Comparison of ENCODE assay signal across 1 cellular context in genomic region chr3:53159415-53160135, GRCh38.
TF ChIP-seq lines count a peak whose summit lies in the region.

No MANE protein-coding gene starts in this region.

TF ChIP-seq in HepG2, 621 proteins besides CTCF, POLR2A, EP300 and RAD21 (continued from another document and continues in another):
- TF ChIP-seq KDM5B (CRISPR knock-in tag; IDR thresholded peaks at IDR 0.05; ENCODE audit: borderline replicate concordance) (no peak; the same call in 1 of the 2 replicates), ZFX (CRISPR knock-in tag; IDR thresholded peaks at IDR 0.05; ENCODE audit: low read depth) (peak; percentile 32; the same call in 1 of the 2 replicates), TAF1 (CRISPR knock-in tag; IDR thresholded peaks at IDR 0.05) (peak; percentile 39; the same call in 1 of the 2 replicates), DNMT3B (CRISPR knock-in tag; conservative IDR thresholded peaks at IDR 0.05) (0 out of 2 replicates have a peak, but pooled peaks have one; percentile 74), CBX5 (CRISPR knock-in tag; IDR thresholded peaks at IDR 0.05; ENCODE audit: borderline replicate concordance) (no peak), ZNF75D (CRISPR knock-in tag; IDR thresholded peaks at IDR 0.05; ENCODE audit: borderline replicate concordance) (no peak), SIX4 (CRISPR knock-in tag; IDR thresholded peaks at IDR 0.05) (peak; percentile 98), ZNF746 (CRISPR knock-in tag; IDR thresholded peaks at IDR 0.05) (peak; percentile 79), HOMEZ (CRISPR knock-in tag; IDR thresholded peaks at IDR 0.05; ENCODE audit: low read depth) (no peak), ZNF674 (CRISPR knock-in tag; IDR thresholded peaks at IDR 0.05; ENCODE audit: low read depth) (no peak), ZSCAN25 (CRISPR knock-in tag; IDR thresholded peaks at IDR 0.05) (no peak), ZBTB1 (CRISPR knock-in tag; IDR thresholded peaks at IDR 0.05; ENCODE audit: borderline replicate concordance) (no peak), DRAP1 (CRISPR knock-in tag; IDR thresholded peaks at IDR 0.05) (peak; percentile 77), SOX5 (CRISPR knock-in tag; IDR thresholded peaks at IDR 0.05; ENCODE audit: borderline replicate concordance) (peak; percentile 75), ZNF224 (CRISPR knock-in tag; IDR thresholded peaks at IDR 0.05) (no peak), EZH2 (conservative IDR thresholded peaks at IDR 0.05; ENCODE audit: low read depth, low read length) (no peak), ERF (CRISPR knock-in tag; IDR thresholded peaks at IDR 0.05) (0 out of 2 replicates have a peak, but pooled peaks have one; percentile 40), SALL1 (CRISPR knock-in tag; IDR thresholded peaks at IDR 0.05) (peak; percentile 36), MTA3 (CRISPR knock-in tag; IDR thresholded peaks at IDR 0.05) (no peak), KDM4B (CRISPR knock-in tag; IDR thresholded peaks at IDR 0.05) (no peak), XRCC5 (optimal IDR thresholded peaks at IDR 0.05; ENCODE audit: low read length) (no peak), SIX1 (CRISPR knock-in tag; IDR thresholded peaks at IDR 0.05; ENCODE audit: borderline replicate concordance) (peak; percentile 98), ZNF773 (CRISPR knock-in tag; IDR thresholded peaks at IDR 0.05; ENCODE audit: borderline replicate concordance) (no peak), JUN (CRISPR knock-in tag; IDR thresholded peaks at IDR 0.05) (no peak), ZBTB34 (CRISPR knock-in tag; IDR thresholded peaks at IDR 0.05) (peak; percentile 21; the same call in 1 of the 2 replicates), TSC22D2 (CRISPR knock-in tag; IDR thresholded peaks at IDR 0.05; ENCODE audit: borderline replicate concordance) (no peak), KLF15 (CRISPR knock-in tag; IDR thresholded peaks at IDR 0.05; ENCODE audit: borderline replicate concordance) (no peak), HNF4G (IDR thresholded peaks at IDR 0.05; ENCODE audit: borderline replicate concordance, low read depth, low read length) (peak; percentile 95), HNF4G (CRISPR knock-in tag; IDR thresholded peaks at IDR 0.05; ENCODE audit: borderline replicate concordance, low read depth) (peak; percentile 94), GFI1 (CRISPR knock-in tag; IDR thresholded peaks at IDR 0.05; ENCODE audit: borderline replicate concordance) (no peak), U2AF2 (IDR thresholded peaks at IDR 0.05; ENCODE audit: low read depth, low read length) (0 out of 2 replicates have a peak, but pooled peaks have one; percentile 31), ZNF263 (CRISPR knock-in tag; IDR thresholded peaks at IDR 0.05) (peak; percentile 98), ZKSCAN1 (IDR thresholded peaks at IDR 0.05; ENCODE audit: low read length) (no peak), KAT2B (IDR thresholded peaks at IDR 0.05; ENCODE audit: borderline replicate concordance, low read depth, low read length) (no peak), MED1 (CRISPR knock-in tag; IDR thresholded peaks at IDR 0.05) (peak; percentile 71; the same call in 1 of the 2 replicates), NBN (conservative IDR thresholded peaks at IDR 0.05) (no peak), ZNF275 (CRISPR knock-in tag; IDR thresholded peaks at IDR 0.05; ENCODE audit: borderline replicate concordance) (no peak), SMAD3 (CRISPR knock-in tag; IDR thresholded peaks at IDR 0.05) (0 out of 2 replicates have a peak, but pooled peaks have one; percentile 15), FOXK2 (IDR thresholded peaks at IDR 0.05) (peak; percentile 90), ZNF792 (CRISPR knock-in tag; IDR thresholded peaks at IDR 0.05) (no peak), PPARG (CRISPR knock-in tag; conservative IDR thresholded peaks at IDR 0.05) (peak; percentile 83), ZNF432 (CRISPR knock-in tag; IDR thresholded peaks at IDR 0.05; ENCODE audit: borderline replicate concordance) (no peak), ATM (IDR thresholded peaks at IDR 0.05; ENCODE audit: borderline replicate concordance) (no peak), AGO1 (IDR thresholded peaks at IDR 0.05; ENCODE audit: low read depth, low read length, poor library complexity, severe bottlenecking) (no peak), HDAC2 (CRISPR knock-in tag; IDR thresholded peaks at IDR 0.05) (peak; percentile 62; the same call in 1 of the 2 replicates), ZFYVE20 (CRISPR knock-in tag; IDR thresholded peaks at IDR 0.05; ENCODE audit: borderline replicate concordance, low read depth) (no peak), SKI (IDR thresholded peaks at IDR 0.05; ENCODE audit: partially characterized antibody) (peak; percentile 45), ZNF558 (CRISPR knock-in tag; IDR thresholded peaks at IDR 0.05; ENCODE audit: borderline replicate concordance) (no peak), ZFP90 (CRISPR knock-in tag; IDR thresholded peaks at IDR 0.05; ENCODE audit: borderline replicate concordance) (no peak), ZNF382 (CRISPR knock-in tag; IDR thresholded peaks at IDR 0.05; ENCODE audit: borderline replicate concordance) (no peak), SP1 (IDR thresholded peaks at IDR 0.05) (no peak), SP1 (CRISPR knock-in tag; IDR thresholded peaks at IDR 0.05) (no peak), RFXAP (CRISPR knock-in tag; IDR thresholded peaks at IDR 0.05; ENCODE audit: borderline replicate concordance) (no peak), MXD4 (CRISPR knock-in tag; IDR thresholded peaks at IDR 0.05) (peak; percentile 49; the same call in 1 of the 2 replicates), ZNF713 (CRISPR knock-in tag; IDR thresholded peaks at IDR 0.05) (no peak), SPEN (CRISPR knock-in tag; IDR thresholded peaks at IDR 0.05; ENCODE audit: low read depth) (peak; percentile 42; the same call in 1 of the 2 replicates)
- TF ChIP-seq, protein P1, sequence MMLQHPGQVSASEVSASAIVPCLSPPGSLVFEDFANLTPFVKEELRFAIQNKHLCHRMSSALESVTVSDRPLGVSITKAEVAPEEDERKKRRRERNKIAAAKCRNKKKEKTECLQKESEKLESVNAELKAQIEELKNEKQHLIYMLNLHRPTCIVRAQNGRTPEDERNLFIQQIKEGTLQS (CRISPR knock-in tag; IDR thresholded peaks at IDR 0.05) = no peak
- TF ChIP-seq, protein P2, sequence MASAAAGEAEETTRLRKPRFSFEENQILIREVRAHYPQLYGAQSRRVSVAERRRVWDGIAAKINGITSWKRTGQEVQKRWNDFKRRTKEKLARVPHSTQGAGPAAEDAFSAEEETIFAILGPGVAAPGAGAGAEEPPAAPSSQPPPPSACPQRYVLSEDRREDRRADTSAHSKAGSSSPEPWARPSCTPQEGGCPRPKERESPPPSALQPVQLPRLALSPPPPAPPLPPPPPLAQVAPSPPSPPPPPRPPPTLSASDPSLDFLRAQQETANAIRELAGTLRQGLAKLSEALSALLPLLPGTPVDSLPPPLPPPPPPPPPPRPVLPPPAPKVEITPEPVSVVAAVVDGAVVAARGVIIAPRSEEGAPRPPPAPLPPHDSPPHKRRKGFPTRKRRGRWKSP (CRISPR knock-in tag; IDR thresholded peaks at IDR 0.05) = 0 out of 2 replicates have a peak, but pooled peaks have one; percentile 66
- TF ChIP-seq, protein P3, sequence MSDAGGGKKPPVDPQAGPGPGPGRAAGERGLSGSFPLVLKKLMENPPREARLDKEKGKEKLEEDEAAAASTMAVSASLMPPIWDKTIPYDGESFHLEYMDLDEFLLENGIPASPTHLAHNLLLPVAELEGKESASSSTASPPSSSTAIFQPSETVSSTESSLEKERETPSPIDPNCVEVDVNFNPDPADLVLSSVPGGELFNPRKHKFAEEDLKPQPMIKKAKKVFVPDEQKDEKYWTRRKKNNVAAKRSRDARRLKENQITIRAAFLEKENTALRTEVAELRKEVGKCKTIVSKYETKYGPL (CRISPR knock-in tag; IDR thresholded peaks at IDR 0.05) = no peak
- TF ChIP-seq, protein P4, sequence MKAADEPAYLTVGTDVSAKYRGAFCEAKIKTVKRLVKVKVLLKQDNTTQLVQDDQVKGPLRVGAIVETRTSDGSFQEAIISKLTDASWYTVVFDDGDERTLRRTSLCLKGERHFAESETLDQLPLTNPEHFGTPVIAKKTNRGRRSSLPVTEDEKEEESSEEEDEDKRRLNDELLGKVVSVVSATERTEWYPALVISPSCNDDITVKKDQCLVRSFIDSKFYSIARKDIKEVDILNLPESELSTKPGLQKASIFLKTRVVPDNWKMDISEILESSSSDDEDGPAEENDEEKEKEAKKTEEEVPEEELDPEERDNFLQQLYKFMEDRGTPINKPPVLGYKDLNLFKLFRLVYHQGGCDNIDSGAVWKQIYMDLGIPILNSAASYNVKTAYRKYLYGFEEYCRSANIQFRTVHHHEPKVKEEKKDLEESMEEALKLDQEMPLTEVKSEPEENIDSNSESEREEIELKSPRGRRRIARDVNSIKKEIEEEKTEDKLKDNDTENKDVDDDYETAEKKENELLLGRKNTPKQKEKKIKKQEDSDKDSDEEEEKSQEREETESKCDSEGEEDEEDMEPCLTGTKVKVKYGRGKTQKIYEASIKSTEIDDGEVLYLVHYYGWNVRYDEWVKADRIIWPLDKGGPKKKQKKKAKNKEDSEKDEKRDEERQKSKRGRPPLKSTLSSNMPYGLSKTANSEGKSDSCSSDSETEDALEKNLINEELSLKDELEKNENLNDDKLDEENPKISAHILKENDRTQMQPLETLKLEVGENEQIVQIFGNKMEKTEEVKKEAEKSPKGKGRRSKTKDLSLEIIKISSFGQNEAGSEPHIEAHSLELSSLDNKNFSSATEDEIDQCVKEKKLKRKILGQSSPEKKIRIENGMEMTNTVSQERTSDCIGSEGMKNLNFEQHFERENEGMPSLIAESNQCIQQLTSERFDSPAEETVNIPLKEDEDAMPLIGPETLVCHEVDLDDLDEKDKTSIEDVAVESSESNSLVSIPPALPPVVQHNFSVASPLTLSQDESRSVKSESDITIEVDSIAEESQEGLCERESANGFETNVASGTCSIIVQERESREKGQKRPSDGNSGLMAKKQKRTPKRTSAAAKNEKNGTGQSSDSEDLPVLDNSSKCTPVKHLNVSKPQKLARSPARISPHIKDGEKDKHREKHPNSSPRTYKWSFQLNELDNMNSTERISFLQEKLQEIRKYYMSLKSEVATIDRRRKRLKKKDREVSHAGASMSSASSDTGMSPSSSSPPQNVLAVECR (CRISPR knock-in tag; IDR thresholded peaks at IDR 0.05; ENCODE audit: borderline replicate concordance) = peak; percentile 74; the same call in 1 of the 2 replicates
- TF ChIP-seq, protein P5, sequence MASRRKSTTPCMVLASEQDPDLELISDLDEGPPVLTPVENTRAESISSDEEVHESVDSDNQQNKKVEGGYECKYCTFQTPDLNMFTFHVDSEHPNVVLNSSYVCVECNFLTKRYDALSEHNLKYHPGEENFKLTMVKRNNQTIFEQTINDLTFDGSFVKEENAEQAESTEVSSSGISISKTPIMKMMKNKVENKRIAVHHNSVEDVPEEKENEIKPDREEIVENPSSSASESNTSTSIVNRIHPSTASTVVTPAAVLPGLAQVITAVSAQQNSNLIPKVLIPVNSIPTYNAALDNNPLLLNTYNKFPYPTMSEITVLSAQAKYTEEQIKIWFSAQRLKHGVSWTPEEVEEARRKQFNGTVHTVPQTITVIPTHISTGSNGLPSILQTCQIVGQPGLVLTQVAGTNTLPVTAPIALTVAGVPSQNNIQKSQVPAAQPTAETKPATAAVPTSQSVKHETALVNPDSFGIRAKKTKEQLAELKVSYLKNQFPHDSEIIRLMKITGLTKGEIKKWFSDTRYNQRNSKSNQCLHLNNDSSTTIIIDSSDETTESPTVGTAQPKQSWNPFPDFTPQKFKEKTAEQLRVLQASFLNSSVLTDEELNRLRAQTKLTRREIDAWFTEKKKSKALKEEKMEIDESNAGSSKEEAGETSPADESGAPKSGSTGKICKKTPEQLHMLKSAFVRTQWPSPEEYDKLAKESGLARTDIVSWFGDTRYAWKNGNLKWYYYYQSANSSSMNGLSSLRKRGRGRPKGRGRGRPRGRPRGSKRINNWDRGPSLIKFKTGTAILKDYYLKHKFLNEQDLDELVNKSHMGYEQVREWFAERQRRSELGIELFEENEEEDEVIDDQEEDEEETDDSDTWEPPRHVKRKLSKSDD (CRISPR knock-in tag; IDR thresholded peaks at IDR 0.05; ENCODE audit: low read depth) = no peak
